ENCODE assay signal across 15 cellular contexts in the genomic region with DNA sequence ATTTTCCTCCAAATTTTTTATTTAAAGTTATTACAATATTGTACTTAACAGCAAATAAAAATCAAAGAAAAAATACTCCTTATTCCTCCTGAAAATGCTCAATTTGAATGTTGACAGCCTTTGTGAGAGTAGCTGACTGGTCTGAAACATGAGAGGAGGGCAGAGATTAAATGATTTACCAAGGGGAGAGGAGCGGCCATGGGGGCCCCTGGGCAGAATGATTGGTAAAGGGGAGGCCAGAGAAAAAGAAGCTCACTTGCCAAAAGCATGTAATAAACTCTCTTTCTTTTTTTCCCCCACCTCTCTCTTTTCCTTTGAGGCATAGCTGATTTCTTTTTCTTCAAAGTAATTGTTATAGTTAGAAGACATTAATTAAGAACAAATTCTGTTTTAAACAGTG. TPM values are rescaled to one million over a fixed set of nuclear protein-coding genes. Genes with fewer than 3 reads are reported as not detected.
A peak's percentile ranks its signal among the peaks of the same experiment; 100 is the strongest.
DNase-seq lines count a peak whose midpoint lies in the region; ATAC-seq and TF ChIP-seq lines count a peak whose summit lies in the region.
"Had no signal": no experiment of that assay in that cellular context is flagged by ENCODE, and none has a peak within 500 bp of the region (broad histone marks: within the 10 kb centered on the region; RNA-seq: fewer than 3 reads in every experiment).

No MANE protein-coding gene starts in this region.

- H3K79me2 ChIP-seq in neural progenitor cell (ENCODE audit: low read depth) = no peaks in the 10 kb centered on the region

- no peaks in the 10 kb centered on the region for H3K4me1 Mint-ChIP-seq in neural progenitor cell

- H3K9ac ChIP-seq in neural progenitor cell = no peak overlapping the region

- TF ChIP-seq CTCF in neural progenitor cell (IDR thresholded peaks at IDR 0.05) (no peak), left lung (IDR thresholded peaks at IDR 0.05) (no peak)

- DNase-seq in H7 (peak; percentile 13), SJCRH30 (peak; percentile 64 to 84), neural progenitor cell (ENCODE audit: low spot score) (no peak), left lung (no peak)
- DNase-seq: BE2C; C1 segment of cervical spinal cord; CD4-positive, CD25-positive, alpha-beta regulatory T cell; DMS153; DMS79; GF-D8; GOT3; H9; KG1 had no signal

- H3K27me3 ChIP-seq in H7 (ENCODE audit: control insufficient read depth, insufficient read depth, low read length) (no peaks in the 10 kb centered on the region), SJCRH30 (no peaks in the 10 kb centered on the region), neural progenitor cell (no peaks in the 10 kb centered on the region), left lung (no peaks in the 10 kb centered on the region)
- H3K27me3 ChIP-seq: BE2C had no signal

- ATAC-seq in HG02885 (IDR thresholded peaks at IDR 0.05; ENCODE audit: poor library complexity, unreplicated experiment) = no peak
- ATAC-seq in left lung = no peak
- ATAC-seq in HG03460 (IDR thresholded peaks at IDR 0.05; ENCODE audit: unreplicated experiment) = no peak

- peaks cover 30% of the 10 kb centered on the region for H3K4me1 ChIP-seq in SJCRH30
- H3K4me1 ChIP-seq in neural progenitor cell = peaks cover 10% of the 10 kb centered on the region
- H3K4me1 ChIP-seq in left lung = no peaks in the 10 kb centered on the region

- H3K9me3 ChIP-seq in SJCRH30 (replicated peaks) (no peaks in the 10 kb centered on the region), neural progenitor cell (ENCODE audit: low read depth) (no peaks in the 10 kb centered on the region), left lung (no peaks in the 10 kb centered on the region)
- H3K9me3 ChIP-seq: BE2C had no signal

- H3K4me3 ChIP-seq in H7 (ENCODE audit: insufficient read depth, low read depth, low read length) (no peak overlapping the region), SJCRH30 (peak overlapping the region; percentile 36), neural progenitor cell (no peak overlapping the region), left lung (no peak overlapping the region)

- H3K27ac ChIP-seq in SJCRH30 = peak overlapping the region; percentile 87
- no peak overlapping the region for H3K27ac ChIP-seq in neural progenitor cell
- no peak overlapping the region for H3K27ac ChIP-seq in left lung

- H3K4me2 ChIP-seq in neural progenitor cell = peak overlapping the region; percentile 28

- intact Hi-C loops in left lung (cut with DNase I) = no loop called here

- H2AFZ ChIP-seq in neural progenitor cell (replicated peaks) = peak overlapping the region; percentile 94

- H3F3A ChIP-seq in neural progenitor cell (ENCODE audit: low read depth) = no peaks in the 10 kb centered on the region

- no peaks in the 10 kb centered on the region for H3K36me3 Mint-ChIP-seq in neural progenitor cell
- H3K36me3 Mint-ChIP-seq: CD4-positive, CD25-positive, alpha-beta regulatory T cell had no signal

- H3K27me3 Mint-ChIP-seq in neural progenitor cell (ENCODE audit: insufficient read depth, low read depth) = no peaks in the 10 kb centered on the region

- no peak overlapping the region for H3K4me3 Mint-ChIP-seq in neural progenitor cell
- H3K4me3 Mint-ChIP-seq: CD4-positive, CD25-positive, alpha-beta regulatory T cell; H9 had no signal

- H3K9me3 Mint-ChIP-seq in neural progenitor cell = no peaks in the 10 kb centered on the region
- H3K9me3 Mint-ChIP-seq: CD4-positive, CD25-positive, alpha-beta regulatory T cell; H9 had no signal

- H3K36me3 ChIP-seq in H7 (replicated peaks; ENCODE audit: control insufficient read depth, insufficient read depth, low read length) (no peaks in the 10 kb centered on the region), SJCRH30 (no peaks in the 10 kb centered on the region), neural progenitor cell (no peaks in the 10 kb centered on the region), left lung (no peaks in the 10 kb centered on the region)
- H3K36me3 ChIP-seq: BE2C had no signal

- H3K27ac Mint-ChIP-seq in neural progenitor cell = no peak overlapping the region
- H3K27ac Mint-ChIP-seq: CD4-positive, CD25-positive, alpha-beta regulatory T cell; H9 had no signal

- H4K20me1 ChIP-seq in neural progenitor cell (ENCODE audit: low read depth) = no peaks in the 10 kb centered on the region

RNA-seq across cellular contexts. Expression of gene FNDC3A, which starts 30.1 kb away (rescaled TPM):
- 22.8 and 38.0 TPM in 2 replicates for total RNA-seq in H7 (2014; rRNA removed; shearing (Covaris generic))
- total RNA-seq in SJCRH30 (2014; rRNA removed; shearing (Covaris generic)) = 44.6 and 52.4 TPM in 2 replicates
- total RNA-seq in neural progenitor cell (ENCODE audit: low replicate concordance) (53.2 and 69.3 TPM in 2 replicates), left lung (10 to 100 TPM; 55.5 to 65.4 TPM)

Comparison
In these comparisons a context has a peak if more than half of its experiments do, and no peak if none do; other contexts are left out.
1. DNase-seq: peak in H7 (single experiment) and SJCRH30 (2 of 2); none in neural progenitor cell (single experiment) and left lung (0 of 2).